ENCODE assay signal across 1 cellular context in the genomic region with DNA sequence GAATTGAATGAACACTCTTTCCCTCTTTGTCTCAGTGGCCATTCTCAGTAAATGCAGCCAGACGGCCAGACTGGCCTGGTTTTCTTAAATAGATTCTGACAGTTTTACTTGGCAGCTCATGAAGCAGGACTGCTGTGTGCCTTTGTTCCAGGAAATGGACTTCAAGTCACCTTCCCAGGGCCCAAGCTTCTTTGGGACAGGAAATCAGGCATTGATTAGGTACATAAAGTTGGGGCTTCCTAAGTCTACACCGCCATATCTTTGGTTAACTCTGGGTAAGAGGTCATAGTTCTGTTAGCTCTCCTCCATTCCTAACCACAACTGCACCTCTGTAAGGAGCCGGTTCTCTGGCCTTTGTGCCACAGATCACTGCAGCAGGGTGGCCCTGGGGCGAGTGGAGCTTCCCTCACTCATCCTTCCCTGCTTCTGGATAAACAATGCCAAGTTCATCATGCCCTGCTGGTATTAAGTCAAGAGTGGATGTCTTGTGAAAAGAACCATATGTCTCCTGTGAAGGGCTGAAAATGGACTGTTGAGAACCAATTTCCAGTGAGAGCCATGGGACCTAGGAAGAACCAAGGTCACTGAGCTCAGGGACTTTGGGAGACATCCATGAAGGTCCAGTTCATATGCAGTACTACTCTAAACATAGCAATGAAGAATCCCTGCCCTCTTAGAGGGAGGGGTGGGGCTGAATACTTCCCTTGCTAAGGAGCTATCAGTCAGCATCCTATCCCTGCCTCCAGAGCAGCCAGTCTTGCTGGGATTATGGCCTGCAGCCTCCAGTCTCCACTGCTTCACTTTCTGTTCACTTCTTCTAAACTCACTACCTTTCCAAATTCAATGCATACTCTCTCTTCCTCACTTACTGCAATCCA.
TF ChIP-seq lines count a peak whose summit lies in the region.

No MANE protein-coding gene starts in this region.

TF ChIP-seq in H1, 55 proteins besides CTCF, POLR2A, EP300 and RAD21:
- TF ChIP-seq ZNF274 (IDR thresholded peaks at IDR 0.05; ENCODE audit: borderline replicate concordance, extremely low read depth, low read length) (no peak), SUZ12 (IDR thresholded peaks at IDR 0.05; ENCODE audit: low read length) (no peak), SP4 (IDR thresholded peaks at IDR 0.05; ENCODE audit: low read length) (no peak), JUND (IDR thresholded peaks at IDR 0.05; ENCODE audit: low read length) (no peak), SAP30 (IDR thresholded peaks at IDR 0.05; ENCODE audit: insufficient read depth, insufficient replicate concordance, low read length) (no peak), EGR1 (IDR thresholded peaks at IDR 0.05; ENCODE audit: borderline replicate concordance, low read depth, low read length) (no peak), CBX8 (IDR thresholded peaks at IDR 0.05; ENCODE audit: borderline replicate concordance, low read depth, low read length) (no peak), RFX5 (IDR thresholded peaks at IDR 0.05; ENCODE audit: borderline replicate concordance, low read depth, low read length) (no peak), PHF8 (conservative IDR thresholded peaks at IDR 0.05; ENCODE audit: low read depth, low read length) (no peak), BACH1 (IDR thresholded peaks at IDR 0.05; ENCODE audit: low read length) (no peak), ASH2L (IDR thresholded peaks at IDR 0.05; ENCODE audit: low read length) (no peak), TAF1 (IDR thresholded peaks at IDR 0.05; ENCODE audit: low read depth, low read length) (no peak), CTBP2 (IDR thresholded peaks at IDR 0.05; ENCODE audit: borderline replicate concordance, insufficient read depth, insufficient read length, low read length) (no peak), NRF1 (IDR thresholded peaks at IDR 0.05; ENCODE audit: low read depth, low read length) (no peak), KDM1A (IDR thresholded peaks at IDR 0.05; ENCODE audit: borderline replicate concordance, low read length) (no peak), POU5F1 (IDR thresholded peaks at IDR 0.05; ENCODE audit: low read depth, low read length) (no peak)
- TF ChIP-seq, protein P1, sequence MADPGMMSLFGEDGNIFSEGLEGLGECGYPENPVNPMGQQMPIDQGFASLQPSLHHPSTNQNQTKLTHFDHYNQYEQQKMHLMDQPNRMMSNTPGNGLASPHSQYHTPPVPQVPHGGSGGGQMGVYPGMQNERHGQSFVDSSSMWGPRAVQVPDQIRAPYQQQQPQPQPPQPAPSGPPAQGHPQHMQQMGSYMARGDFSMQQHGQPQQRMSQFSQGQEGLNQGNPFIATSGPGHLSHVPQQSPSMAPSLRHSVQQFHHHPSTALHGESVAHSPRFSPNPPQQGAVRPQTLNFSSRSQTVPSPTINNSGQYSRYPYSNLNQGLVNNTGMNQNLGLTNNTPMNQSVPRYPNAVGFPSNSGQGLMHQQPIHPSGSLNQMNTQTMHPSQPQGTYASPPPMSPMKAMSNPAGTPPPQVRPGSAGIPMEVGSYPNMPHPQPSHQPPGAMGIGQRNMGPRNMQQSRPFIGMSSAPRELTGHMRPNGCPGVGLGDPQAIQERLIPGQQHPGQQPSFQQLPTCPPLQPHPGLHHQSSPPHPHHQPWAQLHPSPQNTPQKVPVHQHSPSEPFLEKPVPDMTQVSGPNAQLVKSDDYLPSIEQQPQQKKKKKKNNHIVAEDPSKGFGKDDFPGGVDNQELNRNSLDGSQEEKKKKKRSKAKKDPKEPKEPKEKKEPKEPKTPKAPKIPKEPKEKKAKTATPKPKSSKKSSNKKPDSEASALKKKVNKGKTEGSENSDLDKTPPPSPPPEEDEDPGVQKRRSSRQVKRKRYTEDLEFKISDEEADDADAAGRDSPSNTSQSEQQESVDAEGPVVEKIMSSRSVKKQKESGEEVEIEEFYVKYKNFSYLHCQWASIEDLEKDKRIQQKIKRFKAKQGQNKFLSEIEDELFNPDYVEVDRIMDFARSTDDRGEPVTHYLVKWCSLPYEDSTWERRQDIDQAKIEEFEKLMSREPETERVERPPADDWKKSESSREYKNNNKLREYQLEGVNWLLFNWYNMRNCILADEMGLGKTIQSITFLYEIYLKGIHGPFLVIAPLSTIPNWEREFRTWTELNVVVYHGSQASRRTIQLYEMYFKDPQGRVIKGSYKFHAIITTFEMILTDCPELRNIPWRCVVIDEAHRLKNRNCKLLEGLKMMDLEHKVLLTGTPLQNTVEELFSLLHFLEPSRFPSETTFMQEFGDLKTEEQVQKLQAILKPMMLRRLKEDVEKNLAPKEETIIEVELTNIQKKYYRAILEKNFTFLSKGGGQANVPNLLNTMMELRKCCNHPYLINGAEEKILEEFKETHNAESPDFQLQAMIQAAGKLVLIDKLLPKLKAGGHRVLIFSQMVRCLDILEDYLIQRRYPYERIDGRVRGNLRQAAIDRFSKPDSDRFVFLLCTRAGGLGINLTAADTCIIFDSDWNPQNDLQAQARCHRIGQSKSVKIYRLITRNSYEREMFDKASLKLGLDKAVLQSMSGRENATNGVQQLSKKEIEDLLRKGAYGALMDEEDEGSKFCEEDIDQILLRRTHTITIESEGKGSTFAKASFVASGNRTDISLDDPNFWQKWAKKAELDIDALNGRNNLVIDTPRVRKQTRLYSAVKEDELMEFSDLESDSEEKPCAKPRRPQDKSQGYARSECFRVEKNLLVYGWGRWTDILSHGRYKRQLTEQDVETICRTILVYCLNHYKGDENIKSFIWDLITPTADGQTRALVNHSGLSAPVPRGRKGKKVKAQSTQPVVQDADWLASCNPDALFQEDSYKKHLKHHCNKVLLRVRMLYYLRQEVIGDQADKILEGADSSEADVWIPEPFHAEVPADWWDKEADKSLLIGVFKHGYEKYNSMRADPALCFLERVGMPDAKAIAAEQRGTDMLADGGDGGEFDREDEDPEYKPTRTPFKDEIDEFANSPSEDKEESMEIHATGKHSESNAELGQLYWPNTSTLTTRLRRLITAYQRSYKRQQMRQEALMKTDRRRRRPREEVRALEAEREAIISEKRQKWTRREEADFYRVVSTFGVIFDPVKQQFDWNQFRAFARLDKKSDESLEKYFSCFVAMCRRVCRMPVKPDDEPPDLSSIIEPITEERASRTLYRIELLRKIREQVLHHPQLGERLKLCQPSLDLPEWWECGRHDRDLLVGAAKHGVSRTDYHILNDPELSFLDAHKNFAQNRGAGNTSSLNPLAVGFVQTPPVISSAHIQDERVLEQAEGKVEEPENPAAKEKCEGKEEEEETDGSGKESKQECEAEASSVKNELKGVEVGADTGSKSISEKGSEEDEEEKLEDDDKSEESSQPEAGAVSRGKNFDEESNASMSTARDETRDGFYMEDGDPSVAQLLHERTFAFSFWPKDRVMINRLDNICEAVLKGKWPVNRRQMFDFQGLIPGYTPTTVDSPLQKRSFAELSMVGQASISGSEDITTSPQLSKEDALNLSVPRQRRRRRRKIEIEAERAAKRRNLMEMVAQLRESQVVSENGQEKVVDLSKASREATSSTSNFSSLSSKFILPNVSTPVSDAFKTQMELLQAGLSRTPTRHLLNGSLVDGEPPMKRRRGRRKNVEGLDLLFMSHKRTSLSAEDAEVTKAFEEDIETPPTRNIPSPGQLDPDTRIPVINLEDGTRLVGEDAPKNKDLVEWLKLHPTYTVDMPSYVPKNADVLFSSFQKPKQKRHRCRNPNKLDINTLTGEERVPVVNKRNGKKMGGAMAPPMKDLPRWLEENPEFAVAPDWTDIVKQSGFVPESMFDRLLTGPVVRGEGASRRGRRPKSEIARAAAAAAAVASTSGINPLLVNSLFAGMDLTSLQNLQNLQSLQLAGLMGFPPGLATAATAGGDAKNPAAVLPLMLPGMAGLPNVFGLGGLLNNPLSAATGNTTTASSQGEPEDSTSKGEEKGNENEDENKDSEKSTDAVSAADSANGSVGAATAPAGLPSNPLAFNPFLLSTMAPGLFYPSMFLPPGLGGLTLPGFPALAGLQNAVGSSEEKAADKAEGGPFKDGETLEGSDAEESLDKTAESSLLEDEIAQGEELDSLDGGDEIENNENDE (IDR thresholded peaks at IDR 0.05; ENCODE audit: insufficient replicate concordance, low read length), result no peak
- TF ChIP-seq, protein P2, sequence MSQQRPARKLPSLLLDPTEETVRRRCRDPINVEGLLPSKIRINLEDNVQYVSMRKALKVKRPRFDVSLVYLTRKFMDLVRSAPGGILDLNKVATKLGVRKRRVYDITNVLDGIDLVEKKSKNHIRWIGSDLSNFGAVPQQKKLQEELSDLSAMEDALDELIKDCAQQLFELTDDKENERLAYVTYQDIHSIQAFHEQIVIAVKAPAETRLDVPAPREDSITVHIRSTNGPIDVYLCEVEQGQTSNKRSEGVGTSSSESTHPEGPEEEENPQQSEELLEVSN (IDR thresholded peaks at IDR 0.05), result no peak
